Comparison of ENCODE assay signal across 18 cellular contexts in genomic region chr12:1635656-1636055, GRCh38. TPM values are rescaled to one million over a fixed set of nuclear protein-coding genes. Genes with fewer than 3 reads are reported as not detected.
DNase-seq lines count a peak whose midpoint lies in the region; TF ChIP-seq lines count a peak whose summit lies in the region.
"Had no signal": no experiment of that assay in that cellular context is flagged by ENCODE, and none has a peak within 500 bp of the region (broad histone marks: within the 10 kb centered on the region; RNA-seq: fewer than 3 reads in every experiment).

No MANE protein-coding gene starts in this region.

- H3K27me3 ChIP-seq in neutrophil (peaks cover 14% of the 10 kb centered on the region), vagina (no peaks in the 10 kb centered on the region)

- peak overlapping the region; percentile 46 for H3K4me3 ChIP-seq in NB4 (ENCODE audit: low read depth, low read length)
- peak overlapping the region in 1 of 2 experiments; percentile 0 for H3K4me3 ChIP-seq in neutrophil (ENCODE audit: low read depth in 1 of 2, low read length in 1 of 2)
- no peak overlapping the region for H3K4me3 ChIP-seq in vagina
- H3K4me3 ChIP-seq: A549, BLaER1, SK-N-MC had no signal

- intact Hi-C loops in vagina (cut with DNase I) = no loop called here

- peak overlapping the region; percentile 38 for H3K27ac ChIP-seq in neutrophil
- H3K27ac ChIP-seq in vagina = no peak overlapping the region
- H3K27ac ChIP-seq: A549, BLaER1, KMS-11, SK-N-MC had no signal

- TF ChIP-seq CTCF in NB4 (IDR thresholded peaks at IDR 0.05; ENCODE audit: low read depth, low read length) = no peak
- TF ChIP-seq CTCF in neutrophil (IDR thresholded peaks at IDR 0.05) = no peak
- TF ChIP-seq CTCF in vagina (IDR thresholded peaks at IDR 0.05) = no peak

- H3K9me3 ChIP-seq in neutrophil (no peaks in the 10 kb centered on the region), vagina (no peaks in the 10 kb centered on the region)
- H3K9me3 ChIP-seq: A549, BLaER1 had no signal

- peak; percentile 17 for TF ChIP-seq POLR2A in NB4 (IDR thresholded peaks at IDR 0.05; ENCODE audit: extremely low read depth, insufficient read length)
- TF ChIP-seq POLR2A in vagina (IDR thresholded peaks at IDR 0.05) = no peak

- H3K4me1 ChIP-seq in neutrophil (ENCODE audit: control insufficient read depth in 1 of 2, insufficient read depth in 1 of 2, low read depth in 1 of 2, low read length in 1 of 2) (peaks cover 40 to 42% of the 10 kb centered on the region in 2 experiments), vagina (peaks cover 2% of the 10 kb centered on the region)

- H3K36me3 ChIP-seq in neutrophil (peaks cover 14% of the 10 kb centered on the region), vagina (no peaks in the 10 kb centered on the region)
- H3K36me3 ChIP-seq: BLaER1 had no signal

- DNase-seq in CD1c-positive myeloid dendritic cell (ENCODE audit: extremely low spot score) (peak; percentile 44), NB4 (ENCODE audit: low read depth) (peak; percentile 92), amniotic epithelial cell (ENCODE audit: low read depth) (peak; percentile 57), RPMI8226 (no peak), vagina (ENCODE audit: extremely low spot score in 2 of 2) (no peak)
- DNase-seq in NK-92 treated with Interleukin-12 subunit alpha and Interleukin-12 subunit beta, amount 100 ng/mL, for 24 hours (lab: John Stamatoyannopoulos, UW) = no peak
- DNase-seq: CD8-positive, alpha-beta memory T cell; GOT3; NCI-H1105 treated with DMSO at 0.1 percent for 48 hours; NCI-H1694; NCI-H2107; NCI-H510A treated with DMSO at 0.1 percent for 48 hours; T-cell had no signal

RNA-seq across cellular contexts. Expression of gene WNT5B, which starts 6.6 kb away (rescaled TPM):
- total RNA-seq in vagina = 7.6 TPM
- total RNA-seq: CD8-positive, alpha-beta memory T cell had no signal

RNA-seq across cellular contexts. Expression of gene FBXL14, which starts 41.3 kb away (rescaled TPM):
- total RNA-seq in vagina = 15.2 TPM

RNA-seq across cellular contexts. Expression of gene ADIPOR2, which starts 55.2 kb away (rescaled TPM):
- 54.0 TPM for total RNA-seq in vagina

Comparison
In these comparisons a context has a peak if more than half of its experiments do, and no peak if none do; other contexts are left out.
1. DNase-seq: peak in CD1c-positive myeloid dendritic cell (single experiment), NB4 (single experiment) and amniotic epithelial cell (single experiment); none in RPMI8226 (single experiment), vagina (0 of 2) and NK-92 treated with Interleukin-12 subunit alpha and Interleukin-12 subunit beta, amount 100 ng/mL, for 24 hours (single experiment).